ENCODE assay signal across 32 cellular contexts in the genomic region with DNA sequence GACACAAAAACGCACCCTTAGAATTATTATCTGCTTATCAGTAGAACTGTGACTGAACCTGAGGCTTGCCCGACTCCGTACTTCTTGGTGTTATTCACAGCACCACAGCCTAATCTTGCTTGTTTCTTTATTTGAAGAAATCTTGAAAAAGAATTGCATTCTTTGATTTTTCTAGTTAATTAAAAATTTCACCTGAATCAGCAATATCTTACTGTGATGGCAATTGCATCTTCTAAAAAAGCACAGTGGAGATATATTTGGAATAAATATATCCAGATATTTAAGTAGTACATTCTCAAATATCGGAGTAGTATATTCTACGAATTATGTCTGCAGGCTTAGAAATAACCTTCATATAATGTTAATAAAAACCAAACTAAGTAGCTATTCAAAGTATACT.
DNase-seq lines count a peak whose midpoint lies in the region; ATAC-seq, FAIRE-seq and TF ChIP-seq lines count a peak whose summit lies in the region.
"Had no signal": no experiment of that assay in that cellular context is flagged by ENCODE, and none has a peak within 500 bp of the region (broad histone marks: within the 10 kb centered on the region; RNA-seq: fewer than 3 reads in every experiment).

No MANE protein-coding gene starts in this region.

- TF ChIP-seq EP300 in HepG2 (IDR thresholded peaks at IDR 0.05; ENCODE audit: low read depth in 2 of 2, low read length in 2 of 2) = no peak
- TF ChIP-seq EP300 in HepG2 (CRISPR knock-in tag; IDR thresholded peaks at IDR 0.05; ENCODE audit: borderline replicate concordance) = no peak
- TF ChIP-seq EP300 in A549 (IDR thresholded peaks at IDR 0.05) = no peak
- TF ChIP-seq EP300 in K562 (IDR thresholded peaks at IDR 0.05; ENCODE audit: low read length) = no peak

- TF ChIP-seq CTCF in HepG2 (CRISPR knock-in tag; IDR thresholded peaks at IDR 0.05) = no peak
- no peak for TF ChIP-seq CTCF in right lobe of liver (IDR thresholded peaks at IDR 0.05)
- TF ChIP-seq CTCF in A549 (IDR thresholded peaks at IDR 0.05) = no peak
- TF ChIP-seq CTCF in IMR-90 (conservative IDR thresholded peaks at IDR 0.05; ENCODE audit: low read depth, low read length) = no peak
- no peak for TF ChIP-seq CTCF in K562 (IDR thresholded peaks at IDR 0.05 in 2 of 3, conservative IDR thresholded peaks at IDR 0.05 in 1 of 3; ENCODE audit: insufficient read depth in 2 of 3, low read depth in 1 of 3, low read length in 3 of 3)

- H3K4me3 ChIP-seq in HepG2 (replicated peaks in 1 of 3; ENCODE audit: insufficient read depth in 1 of 3, low read depth in 2 of 3, low read length in 3 of 3) = no peak overlapping the region
- H3K4me3 ChIP-seq in right lobe of liver = no peak overlapping the region
- H3K4me3 ChIP-seq in A549 = no peak overlapping the region
- H3K4me3 ChIP-seq in IMR-90 (ENCODE audit: insufficient read depth, low read depth, low read length) = no peak overlapping the region
- H3K4me3 ChIP-seq in K562 = no peak overlapping the region
- H3K4me3 ChIP-seq: BLaER1; BLaER1 treated with 17β-estradiol and CSF1 and Interleukin-3, amounts not matched to agents 10 nM and 100 nM had no signal

- H2AK5ac ChIP-seq in IMR-90 (ENCODE audit: low read depth, low read length) = no peak overlapping the region

- H3K9me1 ChIP-seq in IMR-90 (ENCODE audit: insufficient read depth, low read length) = no peaks in the 10 kb centered on the region
- H3K9me1 ChIP-seq in K562 (ENCODE audit: control insufficient read depth, insufficient read depth, low read length) = no peaks in the 10 kb centered on the region

- H3K4me1 ChIP-seq in HepG2 (ENCODE audit: insufficient read depth, low read length) (no peaks in the 10 kb centered on the region), right lobe of liver (no peaks in the 10 kb centered on the region), A549 (no peaks in the 10 kb centered on the region), IMR-90 (ENCODE audit: control insufficient read depth, insufficient read depth, low read length) (no peaks in the 10 kb centered on the region), K562 (replicated peaks in 1 of 2; ENCODE audit: control insufficient read depth in 2 of 2, insufficient read depth in 2 of 2, low read length in 2 of 2) (no peaks in the 10 kb centered on the region)
- H3K4me1 ChIP-seq: BE2C; BLaER1; BLaER1 treated with 17β-estradiol and CSF1 and Interleukin-3, amounts not matched to agents 10 nM and 100 nM; Caco-2 had no signal

- intact Hi-C loops in HepG2 (cut with micrococcal nuclease; ENCODE audit: unreplicated experiment) = no loop called here
- intact Hi-C loops in right lobe of liver (cut with DNase I) = no loop called here
- intact Hi-C loops in IMR-90 (cut with micrococcal nuclease) = no loop called here
- intact Hi-C loops in K562 (cut with micrococcal nuclease) = no loop called here

- no peak overlapping the region for H2AFZ ChIP-seq in HepG2 (ENCODE audit: low read length)
- no peak overlapping the region for H2AFZ ChIP-seq in IMR-90 (replicated peaks; ENCODE audit: low read length, poor library complexity)
- no peak overlapping the region for H2AFZ ChIP-seq in K562 (ENCODE audit: low read depth, low read length)

- no peaks in the 10 kb centered on the region for H3K79me2 ChIP-seq in HepG2 (ENCODE audit: insufficient read depth, low read length)
- no peaks in the 10 kb centered on the region for H3K79me2 ChIP-seq in K562 (ENCODE audit: control insufficient read depth, insufficient read depth, low read length)

- BruUV-seq in HepG2 (replicated peaks; lab: Mats Ljungman, UMichigan) = no TSS peak
- no TSS peak for BruUV-seq in IMR-90 (replicated peaks; lab: Mats Ljungman, UMichigan)
- no TSS peak for BruUV-seq in K562 (replicated peaks; lab: Mats Ljungman, UMichigan)

- dilution Hi-C loops in IMR-90 (cut with HindIII; ENCODE audit: low sequenced_read_pairs, unreplicated experiment) = no loop called here

- no peak overlapping the region for H3K14ac ChIP-seq in IMR-90 (replicated peaks; ENCODE audit: low read depth, low read length)

- no peak overlapping the region for H4K5ac ChIP-seq in IMR-90 (ENCODE audit: low read depth, low read length)

- no peak overlapping the region for H3K4ac ChIP-seq in IMR-90 (ENCODE audit: low read depth, low read length)

- H4K8ac ChIP-seq in IMR-90 (ENCODE audit: low read depth in 2 of 2, low read length in 2 of 2) = no peak overlapping the region

- POLR2A ChIA-PET in HepG2 (lab: Yijun Ruan, JAX) = no interaction called here
- POLR2A ChIA-PET in A549 (lab: Yijun Ruan, JAX) = no interaction called here
- POLR2A ChIA-PET in IMR-90 (lab: Charles Lee; ENCODE audit: unreplicated experiment) = no interaction called here
- POLR2A ChIA-PET in K562 (lab: Yijun Ruan, JAX) = no interaction called here

- H4K91ac ChIP-seq in IMR-90 (ENCODE audit: insufficient read depth, low read depth, low read length) = no peak overlapping the region

- H4K20me1 ChIP-seq in HepG2 (ENCODE audit: insufficient read depth, low read length) (no peaks in the 10 kb centered on the region), IMR-90 (ENCODE audit: insufficient read depth, low read length) (no peaks in the 10 kb centered on the region), K562 (replicated peaks; ENCODE audit: control insufficient read depth, insufficient read depth, low read length) (no peaks in the 10 kb centered on the region)
- H4K20me1 ChIP-seq: BLaER1; BLaER1 treated with 17β-estradiol and CSF1 and Interleukin-3, amounts not matched to agents 10 nM and 100 nM had no signal

- CTCF ChIA-PET in HepG2 (lab: Yijun Ruan, JAX; ENCODE audit: low intra/inter-chr PET ratio, low total read pairs) = no interaction called here
- CTCF ChIA-PET in A549 (lab: Yijun Ruan, JAX) = no interaction called here
- CTCF ChIA-PET in IMR-90 (lab: Yijun Ruan, JAX) = interaction anchor here (1.0 kb wide), 1 partner anchor 15 kb away, joined by 3 read pairs; no protein-coding TSS in a partner anchor
- CTCF ChIA-PET in K562 (lab: Yijun Ruan, JAX; ENCODE audit: low intra/inter-chr PET ratio) = no interaction called here

- no peak overlapping the region for H3K27ac ChIP-seq in HepG2 (ENCODE audit: extremely low read length, insufficient read depth, low read length)
- no peak overlapping the region for H3K27ac ChIP-seq in right lobe of liver
- H3K27ac ChIP-seq in A549 = no peak overlapping the region
- no peak overlapping the region for H3K27ac ChIP-seq in IMR-90 (ENCODE audit: insufficient read depth, low read length)
- H3K27ac ChIP-seq in K562 (ENCODE audit: extremely low read depth, low read depth, low read length) = no peak overlapping the region
- H3K27ac ChIP-seq: 22Rv1; BLaER1; BLaER1 treated with 17β-estradiol and CSF1 and Interleukin-3, amounts not matched to agents 10 nM and 100 nM; C4-2B had no signal

- H3K56ac ChIP-seq in IMR-90 (ENCODE audit: extremely low read depth, insufficient read depth, low read length) = no peak overlapping the region

- DNase-seq in HepG2 (ENCODE audit: low spot score) (no peak), right lobe of liver (no peak), A549 (ENCODE audit: low read depth in 1 of 2, low spot score in 1 of 2) (no peak), IMR-90 (no peak), K562 (ENCODE audit: extremely low read depth in 1 of 4, low spot score in 3 of 4) (no peak), hypothalamus (lab: John Stamatoyannopoulos, UW) (no peak), HK-2 (ENCODE audit: unreplicated experiment) (no peak)
- DNase-seq: 8988T; ACHN; AML-193; BE2C; C1 segment of cervical spinal cord; Caco-2; Calu3; CD4-positive, alpha-beta memory T cell; CD4-positive, alpha-beta T cell; CD4-positive, CD25-positive, alpha-beta regulatory T cell; CD8-positive, alpha-beta memory T cell; CD8-positive, alpha-beta T cell; COR-L47; DMS 273 treated with DMSO at 0.1 percent for 48 hours; DMS153; DMS53; DMS79; DMS79 treated with DMSO at 0.1 percent for 48 hours; DND-41; EL had no signal

- no peak overlapping the region for H3K9ac ChIP-seq in HepG2 (ENCODE audit: insufficient read depth, low read depth, low read length)
- no peak overlapping the region for H3K9ac ChIP-seq in IMR-90 (ENCODE audit: low read depth, low read length)
- no peak overlapping the region for H3K9ac ChIP-seq in K562 (ENCODE audit: insufficient read depth in 1 of 2, low read depth in 2 of 2, low read length in 2 of 2)
- H3K9ac ChIP-seq: BLaER1; BLaER1 treated with 17β-estradiol and CSF1 and Interleukin-3, amounts not matched to agents 10 nM and 100 nM had no signal

- in situ Hi-C loops in HepG2 (cut with HindIII; ENCODE audit: extremely low pct_ligation_motif_present, low pct_unique_long_range_greater_than_20kb) (no loop called here), IMR-90 (cut with MboI; ENCODE audit: low sequenced_read_pairs) (no loop called here), K562 (cut with MboI) (no loop called here)

- 90% methylated on average over 5 of the region's 5 CpGs for WGBS in HepG2 (ENCODE audit: low lambda C conversion rate)
- WGBS in right lobe of liver (ENCODE audit: insufficient coverage, low coverage, low lambda C conversion rate, missing lambda C conversion rate) = 65% methylated on average over 5 of the region's 5 CpGs
- 31% methylated on average over 5 of the region's 5 CpGs for WGBS in A549 (ENCODE audit: missing lambda C conversion rate)
- WGBS in IMR-90 (ENCODE audit: extremely low coverage in 2 of 2, insufficient read length in 1 of 2), 2 experiments = no CpG with 5 or more reads among the region's 5 CpGs
- 1% methylated on average over 5 of the region's 5 CpGs for WGBS in K562 (ENCODE audit: insufficient coverage, low coverage, missing lambda C conversion rate)

- H2BK5ac ChIP-seq in IMR-90 (ENCODE audit: low read depth, low read length, poor library complexity, severe bottlenecking) = no peak overlapping the region

- H3K9me3 ChIP-seq in HepG2 (ENCODE audit: low read length) (no peaks in the 10 kb centered on the region), right lobe of liver (no peaks in the 10 kb centered on the region), A549 (0 out of 3 replicates have a peak, but pooled peaks cover 5% of the 10 kb centered on the region), IMR-90 (ENCODE audit: control insufficient read depth, insufficient read depth, low read length) (no peaks in the 10 kb centered on the region), K562 (replicated peaks; ENCODE audit: control insufficient read depth, insufficient read depth, low read depth, low read length) (no peaks in the 10 kb centered on the region)
- H3K9me3 ChIP-seq: BE2C, Caco-2 had no signal

- H2BK20ac ChIP-seq in IMR-90 (ENCODE audit: low read depth, low read length) = no peak overlapping the region

- ATAC-seq in HepG2 (no peak), right lobe of liver (no peak), A549 (no peak), IMR-90 (ENCODE audit: low read depth) (no peak), K562 (no peak), HG03354 (IDR thresholded peaks at IDR 0.05; ENCODE audit: poor library complexity, severe bottlenecking, unreplicated experiment) (no peak)
- ATAC-seq: CD8-positive, alpha-beta T cell had no signal

- H2BK120ac ChIP-seq in IMR-90 (ENCODE audit: low read depth, low read length) = no peak overlapping the region

- H3K79me1 ChIP-seq in IMR-90 (ENCODE audit: low read depth in 1 of 2, low read length in 2 of 2) = no peaks in the 10 kb centered on the region

- peaks cover 0 to 1% of the 10 kb centered on the region in 2 experiments; a peak in 2 of 5 replicates for H3K36me3 ChIP-seq in HepG2 (replicated peaks in 1 of 2; ENCODE audit: control insufficient read depth in 1 of 2, insufficient read depth in 2 of 2, low read length in 2 of 2)
- no peaks in the 10 kb centered on the region for H3K36me3 ChIP-seq in right lobe of liver
- no peaks in the 10 kb centered on the region for H3K36me3 ChIP-seq in IMR-90 (ENCODE audit: control insufficient read depth, insufficient read depth, low read length)
- H3K36me3 ChIP-seq in K562 (ENCODE audit: control insufficient read depth, insufficient read depth, low read length) = no peaks in the 10 kb centered on the region
- H3K36me3 ChIP-seq: BE2C had no signal

- H3K4me2 ChIP-seq in HepG2 (ENCODE audit: low read depth, low read length) = no peak overlapping the region
- no peak overlapping the region for H3K4me2 ChIP-seq in A549
- no peak overlapping the region for H3K4me2 ChIP-seq in IMR-90 (ENCODE audit: low read depth, low read length)
- H3K4me2 ChIP-seq in K562 (ENCODE audit: insufficient read depth, low read length) = no peak overlapping the region
- H3K4me2 ChIP-seq: BLaER1; BLaER1 treated with 17β-estradiol and CSF1 and Interleukin-3, amounts not matched to agents 10 nM and 100 nM had no signal

- no peak overlapping the region for H2BK15ac ChIP-seq in IMR-90 (ENCODE audit: low read depth, low read length)

- FAIRE-seq in HepG2 (lab: Jason Lieb, UNC) (no peak), A549 (lab: Jason Lieb, UNC) (no peak), K562 (lab: Jason Lieb, UNC) (no peak)

- H2AK9ac ChIP-seq in IMR-90 (replicated peaks; ENCODE audit: low read depth, low read length, poor library complexity) = no peak overlapping the region

- TF ChIP-seq RAD21 in HepG2 (CRISPR knock-in tag; IDR thresholded peaks at IDR 0.05) = no peak
- no peak for TF ChIP-seq RAD21 in A549 (conservative IDR thresholded peaks at IDR 0.05 in 1 of 2, IDR thresholded peaks at IDR 0.05 in 1 of 2)
- no peak for TF ChIP-seq RAD21 in IMR-90 (IDR thresholded peaks at IDR 0.05; ENCODE audit: low read length)
- TF ChIP-seq RAD21 in K562 (CRISPR knock-in tag; conservative IDR thresholded peaks at IDR 0.05 in 1 of 2, IDR thresholded peaks at IDR 0.05 in 1 of 2) = no peak

- H3K23ac ChIP-seq in IMR-90 (ENCODE audit: low read depth, low read length) = no peak overlapping the region

- H3K27me3 ChIP-seq in HepG2 (ENCODE audit: control insufficient read depth in 1 of 2, insufficient read depth in 2 of 2, low read length in 2 of 2) (no peaks in the 10 kb centered on the region), right lobe of liver (no peaks in the 10 kb centered on the region), IMR-90 (ENCODE audit: control insufficient read depth, insufficient read depth, low read length) (no peaks in the 10 kb centered on the region), K562 (ENCODE audit: control insufficient read depth in 2 of 2, insufficient read depth in 2 of 2, low read length in 2 of 2) (no peaks in the 10 kb centered on the region)
- H3K27me3 ChIP-seq: BE2C; BLaER1; BLaER1 treated with 17β-estradiol and CSF1 and Interleukin-3, amounts not matched to agents 10 nM and 100 nM had no signal

- H3K18ac ChIP-seq in IMR-90 (ENCODE audit: low read depth, low read length) = no peak overlapping the region

- TF ChIP-seq POLR2A in HepG2 (IDR thresholded peaks at IDR 0.05; ENCODE audit: insufficient read depth in 1 of 2, low read depth in 2 of 2, low read length in 2 of 2) (no peak), right lobe of liver (IDR thresholded peaks at IDR 0.05) (no peak), A549 (IDR thresholded peaks at IDR 0.05; ENCODE audit: low read length) (no peak), IMR-90 (IDR thresholded peaks at IDR 0.05; ENCODE audit: low read depth, low read length) (no peak), K562 (conservative IDR thresholded peaks at IDR 0.05) (no peak)

Comparison
In these comparisons a context has a peak if more than half of its experiments do, and no peak if none do; other contexts are left out.
1. Of the 241 proteins assayed by ChIP-seq in both HepG2 and K562: peak only in HepG2: none; only in K562: MAFG; in both: MAFF and MAFK; in neither: 238.